Comparison of ENCODE assay signal across 12 cellular contexts in genomic region chr12:68888243-68888642, GRCh38.
"Had no signal": no experiment of that assay in that cellular context is flagged by ENCODE, and none has a peak within 500 bp of the region (broad histone marks: within the 10 kb centered on the region; RNA-seq: fewer than 3 reads in every experiment).

No MANE protein-coding gene starts in this region.

- H3K36me3 Mint-ChIP-seq: type B pancreatic cell had no signal

- H3K9me3 Mint-ChIP-seq: effector memory CD8-positive, alpha-beta T cell; stimulated activated naive CD8-positive, alpha-beta T cell treated with anti-CD3 and anti-CD28 coated beads, Interleukin-15, Interleukin-2, amounts not matched to agents 100 ng/mL and 50 ng/mL, for 24 hours; type B pancreatic cell had no signal

- H3K4me3 Mint-ChIP-seq: activated naive CD8-positive, alpha-beta T cell; effector memory CD8-positive, alpha-beta T cell; naive thymus-derived CD4-positive, alpha-beta T cell; stimulated activated naive CD8-positive, alpha-beta T cell treated with anti-CD3 and anti-CD28 coated beads, Interleukin-15, Interleukin-2, amounts not matched to agents 100 ng/mL and 50 ng/mL, for 24 hours; type B pancreatic cell had no signal

- H3K27me3 Mint-ChIP-seq: naive thymus-derived CD4-positive, alpha-beta T cell; stimulated activated naive CD8-positive, alpha-beta T cell treated with anti-CD3 and anti-CD28 coated beads, Interleukin-15, Interleukin-2, amounts not matched to agents 100 ng/mL and 50 ng/mL, for 24 hours; type B pancreatic cell had no signal

- ATAC-seq: body of pancreas; effector memory CD8-positive, alpha-beta T cell; naive thymus-derived CD4-positive, alpha-beta T cell; psoas muscle; right cardiac atrium had no signal

- DNase-seq: activated gamma-delta T cell; amygdala; body of pancreas; effector memory CD8-positive, alpha-beta T cell; mesendoderm; naive thymus-derived CD4-positive, alpha-beta T cell; psoas muscle; right cardiac atrium; stimulated activated CD4-positive, alpha-beta T cell treated with anti-CD3 and anti-CD28 coated beads, Interleukin-2, amount 100 ng/mL, for 24 hours had no signal

- H3K4me1 ChIP-seq: body of pancreas, psoas muscle had no signal

- H3K27ac ChIP-seq: body of pancreas, psoas muscle had no signal

- H3K27me3 ChIP-seq: body of pancreas had no signal

- H3K9me3 ChIP-seq: body of pancreas, psoas muscle had no signal

- H3K4me3 ChIP-seq: body of pancreas, psoas muscle had no signal

- H3K27ac Mint-ChIP-seq: activated naive CD8-positive, alpha-beta T cell; effector memory CD8-positive, alpha-beta T cell; naive thymus-derived CD4-positive, alpha-beta T cell; stimulated activated naive CD8-positive, alpha-beta T cell treated with anti-CD3 and anti-CD28 coated beads, Interleukin-15, Interleukin-2, amounts not matched to agents 100 ng/mL and 50 ng/mL, for 24 hours had no signal
